Comparison of ENCODE assay signal across 12 cellular contexts in the genomic region with DNA sequence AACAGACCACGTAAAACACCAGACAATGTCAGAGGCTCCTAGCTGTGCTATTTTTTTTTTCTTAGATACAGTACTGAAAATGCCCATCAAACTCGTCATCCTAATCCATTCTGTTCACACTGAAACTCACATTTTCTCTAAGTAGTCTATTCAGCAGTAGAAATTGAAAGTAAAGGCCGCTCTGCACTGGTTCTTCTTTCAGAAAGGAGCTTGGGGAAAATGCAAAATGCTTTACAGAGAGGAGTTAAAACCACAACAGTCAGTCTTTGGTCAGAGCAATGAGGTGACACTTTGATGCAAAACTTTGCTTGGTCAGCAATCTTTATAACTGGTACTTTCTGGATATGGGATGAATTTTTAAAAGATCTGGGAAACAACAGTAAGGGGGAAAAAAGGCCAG. TPM values are rescaled to one million over a fixed set of nuclear protein-coding genes. Genes with fewer than 3 reads are reported as not detected.
DNase-seq lines count a peak whose midpoint lies in the region; ATAC-seq, FAIRE-seq and TF ChIP-seq lines count a peak whose summit lies in the region.
"Had no signal": no experiment of that assay in that cellular context is flagged by ENCODE, and none has a peak within 500 bp of the region (broad histone marks: within the 10 kb centered on the region; RNA-seq: fewer than 3 reads in every experiment).

No MANE protein-coding gene starts in this region.

- in situ Hi-C loops in KBM-7 (cut with MboI; ENCODE audit: low pct_unique_long_range_greater_than_20kb, low sequenced_read_pairs) = no loop called here

- CTCF ChIA-PET in activated CD8-positive, alpha-beta T cell treated with anti-CD3 and anti-CD28 coated beads, Interleukin-2, amount 10 ng/mL, durations not matched to agents 7 days and 5 days (lab: Charles Lee) = interaction anchor here (0.9 to 2.1 kb wide), 7 partner anchors 9 to 121 kb away, joined by 3 to 12 read pairs (median 5); a partner anchor contains a TSS

- peak overlapping the region; percentile 85 for H3K27ac Mint-ChIP-seq in activated CD8-positive, alpha-beta T cell treated with anti-CD3 and anti-CD28 coated beads, Interleukin-2, amount 10 ng/mL, durations not matched to agents 7 days and 5 days

- DNase-seq in GM12891 (ENCODE audit: insufficient read length, low spot score) (peak; percentile 16), urothelium cell line (ENCODE audit: low spot score) (no peak), D341Med (ENCODE audit: low spot score) (no peak), NCI-H1930 (lab: John Stamatoyannopoulos, UW) (no peak), KBM-7 (no peak)
- DNase-seq in activated CD8-positive, alpha-beta T cell treated with anti-CD3 and anti-CD28 coated beads, Interleukin-2, amount 10 ng/mL, durations not matched to agents 7 days and 5 days = peak; percentile 51
- DNase-seq: activated CD4-positive, alpha-beta T cell treated with anti-CD3 and anti-CD28 coated beads for 48 hours; mammary epithelial cell; NCI-H2107 had no signal

- no peaks in the 10 kb centered on the region for H3K27me3 Mint-ChIP-seq in activated CD8-positive, alpha-beta T cell treated with anti-CD3 and anti-CD28 coated beads, Interleukin-2, amount 10 ng/mL, durations not matched to agents 7 days and 5 days (ENCODE audit: low read depth)

- FAIRE-seq in GM12891 (lab: Jason Lieb, UNC) (peak; percentile 83), urothelium cell line (lab: Jason Lieb, UNC) (no peak)
- FAIRE-seq: endometrium had no signal

- peak overlapping the region; percentile 62 for H3K4me3 Mint-ChIP-seq in activated CD8-positive, alpha-beta T cell treated with anti-CD3 and anti-CD28 coated beads, Interleukin-2, amount 10 ng/mL, durations not matched to agents 7 days and 5 days

- POLR2A ChIA-PET in activated CD8-positive, alpha-beta T cell treated with anti-CD3 and anti-CD28 coated beads, Interleukin-2, amount 10 ng/mL, durations not matched to agents 7 days and 5 days (lab: Charles Lee) = interaction anchor here (0.8 to 2.0 kb wide), 4 partner anchors 45 to 161 kb away, joined by 3 to 7 read pairs (median 4); a partner anchor contains a TSS

- no peak for TF ChIP-seq POLR2A in GM12891 (IDR thresholded peaks at IDR 0.05; ENCODE audit: low read depth, low read length)

- peaks cover 20% of the 10 kb centered on the region for H3K4me1 Mint-ChIP-seq in activated CD8-positive, alpha-beta T cell treated with anti-CD3 and anti-CD28 coated beads, Interleukin-2, amount 10 ng/mL, durations not matched to agents 7 days and 5 days (ENCODE audit: low read depth)

- ATAC-seq in GM19438 (IDR thresholded peaks at IDR 0.05; ENCODE audit: low read depth, unreplicated experiment) = peak; percentile 92
- peak; percentile 96 for ATAC-seq in HG03066 (IDR thresholded peaks at IDR 0.05; ENCODE audit: low read depth, unreplicated experiment)
- peak; percentile 89 for ATAC-seq in activated CD8-positive, alpha-beta T cell treated with anti-CD3 and anti-CD28 coated beads, Interleukin-2, amount 10 ng/mL, durations not matched to agents 7 days and 5 days

- H3K36me3 Mint-ChIP-seq in activated CD8-positive, alpha-beta T cell treated with anti-CD3 and anti-CD28 coated beads, Interleukin-2, amount 10 ng/mL, durations not matched to agents 7 days and 5 days (ENCODE audit: low read depth) = peaks cover 59% of the 10 kb centered on the region

- H3K9me3 Mint-ChIP-seq in activated CD8-positive, alpha-beta T cell treated with anti-CD3 and anti-CD28 coated beads, Interleukin-2, amount 10 ng/mL, durations not matched to agents 7 days and 5 days (ENCODE audit: insufficient read depth) = no peaks in the 10 kb centered on the region

TF ChIP-seq in GM12891, 5 proteins besides CTCF, POLR2A, EP300 and RAD21:
- TF ChIP-seq POU2F2 (IDR thresholded peaks at IDR 0.05; ENCODE audit: low read depth, low read length) = peak; percentile 64
- TF ChIP-seq TAF1 (IDR thresholded peaks at IDR 0.05; ENCODE audit: low read depth, low read length) = no peak
- no peak for TF ChIP-seq PAX5 (IDR thresholded peaks at IDR 0.05; ENCODE audit: insufficient read depth, low read length, severe bottlenecking)
- no peak for TF ChIP-seq SPI1 (IDR thresholded peaks at IDR 0.05; ENCODE audit: low read depth, low read length)
- TF ChIP-seq POLR2AphosphoS5 (IDR thresholded peaks at IDR 0.05; ENCODE audit: low read depth, low read length) = no peak
TF ChIP-seq in GM12891: peak in this region for 1.

RNA-seq across cellular contexts. Expression of a gene that starts 43.8 kb away (rescaled TPM):
- 9.1 TPM for polyA plus RNA-seq in GM12891 (2012; ENCODE audit: low read depth, missing spikeins)
- 10 to 100 TPM; 15.2 to 17.9 TPM for total RNA-seq in activated CD8-positive, alpha-beta T cell treated with anti-CD3 and anti-CD28 coated beads, Interleukin-2, amount 10 ng/mL, durations not matched to agents 7 days and 5 days

Comparison
In these comparisons a context has a peak if more than half of its experiments do, and no peak if none do; other contexts are left out.
1. DNase-seq: peak in GM12891 (single experiment) and activated CD8-positive, alpha-beta T cell treated with anti-CD3 and anti-CD28 coated beads, Interleukin-2, amount 10 ng/mL, durations not matched to agents 7 days and 5 days (single experiment); none in urothelium cell line (single experiment), D341Med (single experiment), NCI-H1930 (0 of 2) and KBM-7 (single experiment).
2. Peak in every context shown above with its lines, with median percentiles within 50 percentile points of each other: ATAC-seq.